ENCODE assay signal across 1 cellular context in genomic region chr17:58006924-58007780, GRCh38.
TF ChIP-seq lines count a peak whose summit lies in the region.

TSS of gene SRSF1 (minus strand) at chr17:58007246. CDS start at chr17:58007137, 109 bp downstream.

TF ChIP-seq in HepG2, 621 proteins besides CTCF, POLR2A, EP300 and RAD21 (continued from another document and continues in another):
- TF ChIP-seq, protein P1, sequence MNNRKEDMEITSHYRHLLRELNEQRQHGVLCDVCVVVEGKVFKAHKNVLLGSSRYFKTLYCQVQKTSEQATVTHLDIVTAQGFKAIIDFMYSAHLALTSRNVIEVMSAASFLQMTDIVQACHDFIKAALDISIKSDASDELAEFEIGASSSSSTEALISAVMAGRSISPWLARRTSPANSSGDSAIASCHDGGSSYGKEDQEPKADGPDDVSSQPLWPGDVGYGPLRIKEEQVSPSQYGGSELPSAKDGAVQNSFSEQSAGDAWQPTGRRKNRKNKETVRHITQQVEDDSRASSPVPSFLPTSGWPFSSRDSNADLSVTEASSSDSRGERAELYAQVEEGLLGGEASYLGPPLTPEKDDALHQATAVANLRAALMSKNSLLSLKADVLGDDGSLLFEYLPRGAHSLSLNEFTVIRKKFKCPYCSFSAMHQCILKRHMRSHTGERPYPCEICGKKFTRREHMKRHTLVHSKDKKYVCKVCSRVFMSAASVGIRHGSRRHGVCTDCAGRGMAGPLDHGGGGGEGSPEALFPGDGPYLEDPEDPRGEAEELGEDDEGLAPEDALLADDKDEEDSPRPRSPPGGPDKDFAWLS (CRISPR knock-in tag; IDR thresholded peaks at IDR 0.05; ENCODE audit: borderline replicate concordance) = no peak
- TF ChIP-seq CCDC6 (CRISPR knock-in tag; IDR thresholded peaks at IDR 0.05) = peak; percentile 5
- peak; percentile 97 for TF ChIP-seq POGZ (CRISPR knock-in tag; IDR thresholded peaks at IDR 0.05)
- TF ChIP-seq NCOA5 (CRISPR knock-in tag; IDR thresholded peaks at IDR 0.05) = no peak
- TF ChIP-seq, protein P2, sequence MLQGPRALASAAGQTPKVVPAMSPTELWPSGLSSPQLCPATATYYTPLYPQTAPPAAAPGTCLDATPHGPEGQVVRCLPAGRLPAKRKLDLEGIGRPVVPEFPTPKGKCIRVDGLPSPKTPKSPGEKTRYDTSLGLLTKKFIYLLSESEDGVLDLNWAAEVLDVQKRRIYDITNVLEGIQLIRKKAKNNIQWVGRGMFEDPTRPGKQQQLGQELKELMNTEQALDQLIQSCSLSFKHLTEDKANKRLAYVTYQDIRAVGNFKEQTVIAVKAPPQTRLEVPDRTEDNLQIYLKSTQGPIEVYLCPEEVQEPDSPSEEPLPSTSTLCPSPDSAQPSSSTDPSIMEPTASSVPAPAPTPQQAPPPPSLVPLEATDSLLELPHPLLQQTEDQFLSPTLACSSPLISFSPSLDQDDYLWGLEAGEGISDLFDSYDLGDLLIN (CRISPR knock-in tag; IDR thresholded peaks at IDR 0.05; ENCODE audit: borderline replicate concordance) = peak; percentile 98; the same call in 1 of the 2 replicates
- TF ChIP-seq ELF4 (CRISPR knock-in tag; IDR thresholded peaks at IDR 0.05; ENCODE audit: borderline replicate concordance) = peak; percentile 98
- 0 out of 2 replicates have a peak, but pooled peaks have one; percentile 12 for TF ChIP-seq CHD4 (IDR thresholded peaks at IDR 0.05; ENCODE audit: borderline replicate concordance, low read length)
- peak; percentile 38 for TF ChIP-seq SOX5 (CRISPR knock-in tag; IDR thresholded peaks at IDR 0.05; ENCODE audit: borderline replicate concordance)
- peak; percentile 98 for TF ChIP-seq YY1 (IDR thresholded peaks at IDR 0.05; ENCODE audit: insufficient read depth, insufficient replicate concordance, low read depth, low read length)
- TF ChIP-seq, protein P3, sequence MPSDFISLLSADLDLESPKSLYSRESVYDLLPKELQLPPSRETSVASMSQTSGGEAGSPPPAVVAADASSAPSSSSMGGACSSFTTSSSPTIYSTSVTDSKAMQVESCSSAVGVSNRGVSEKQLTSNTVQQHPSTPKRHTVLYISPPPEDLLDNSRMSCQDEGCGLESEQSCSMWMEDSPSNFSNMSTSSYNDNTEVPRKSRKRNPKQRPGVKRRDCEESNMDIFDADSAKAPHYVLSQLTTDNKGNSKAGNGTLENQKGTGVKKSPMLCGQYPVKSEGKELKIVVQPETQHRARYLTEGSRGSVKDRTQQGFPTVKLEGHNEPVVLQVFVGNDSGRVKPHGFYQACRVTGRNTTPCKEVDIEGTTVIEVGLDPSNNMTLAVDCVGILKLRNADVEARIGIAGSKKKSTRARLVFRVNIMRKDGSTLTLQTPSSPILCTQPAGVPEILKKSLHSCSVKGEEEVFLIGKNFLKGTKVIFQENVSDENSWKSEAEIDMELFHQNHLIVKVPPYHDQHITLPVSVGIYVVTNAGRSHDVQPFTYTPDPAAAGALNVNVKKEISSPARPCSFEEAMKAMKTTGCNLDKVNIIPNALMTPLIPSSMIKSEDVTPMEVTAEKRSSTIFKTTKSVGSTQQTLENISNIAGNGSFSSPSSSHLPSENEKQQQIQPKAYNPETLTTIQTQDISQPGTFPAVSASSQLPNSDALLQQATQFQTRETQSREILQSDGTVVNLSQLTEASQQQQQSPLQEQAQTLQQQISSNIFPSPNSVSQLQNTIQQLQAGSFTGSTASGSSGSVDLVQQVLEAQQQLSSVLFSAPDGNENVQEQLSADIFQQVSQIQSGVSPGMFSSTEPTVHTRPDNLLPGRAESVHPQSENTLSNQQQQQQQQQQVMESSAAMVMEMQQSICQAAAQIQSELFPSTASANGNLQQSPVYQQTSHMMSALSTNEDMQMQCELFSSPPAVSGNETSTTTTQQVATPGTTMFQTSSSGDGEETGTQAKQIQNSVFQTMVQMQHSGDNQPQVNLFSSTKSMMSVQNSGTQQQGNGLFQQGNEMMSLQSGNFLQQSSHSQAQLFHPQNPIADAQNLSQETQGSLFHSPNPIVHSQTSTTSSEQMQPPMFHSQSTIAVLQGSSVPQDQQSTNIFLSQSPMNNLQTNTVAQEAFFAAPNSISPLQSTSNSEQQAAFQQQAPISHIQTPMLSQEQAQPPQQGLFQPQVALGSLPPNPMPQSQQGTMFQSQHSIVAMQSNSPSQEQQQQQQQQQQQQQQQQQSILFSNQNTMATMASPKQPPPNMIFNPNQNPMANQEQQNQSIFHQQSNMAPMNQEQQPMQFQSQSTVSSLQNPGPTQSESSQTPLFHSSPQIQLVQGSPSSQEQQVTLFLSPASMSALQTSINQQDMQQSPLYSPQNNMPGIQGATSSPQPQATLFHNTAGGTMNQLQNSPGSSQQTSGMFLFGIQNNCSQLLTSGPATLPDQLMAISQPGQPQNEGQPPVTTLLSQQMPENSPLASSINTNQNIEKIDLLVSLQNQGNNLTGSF (CRISPR knock-in tag; IDR thresholded peaks at IDR 0.05) = peak; percentile 89; the same call in 1 of the 2 replicates
- TF ChIP-seq ZMYM4 (CRISPR knock-in tag; IDR thresholded peaks at IDR 0.05) = peak; percentile 96
- TF ChIP-seq, protein P4, sequence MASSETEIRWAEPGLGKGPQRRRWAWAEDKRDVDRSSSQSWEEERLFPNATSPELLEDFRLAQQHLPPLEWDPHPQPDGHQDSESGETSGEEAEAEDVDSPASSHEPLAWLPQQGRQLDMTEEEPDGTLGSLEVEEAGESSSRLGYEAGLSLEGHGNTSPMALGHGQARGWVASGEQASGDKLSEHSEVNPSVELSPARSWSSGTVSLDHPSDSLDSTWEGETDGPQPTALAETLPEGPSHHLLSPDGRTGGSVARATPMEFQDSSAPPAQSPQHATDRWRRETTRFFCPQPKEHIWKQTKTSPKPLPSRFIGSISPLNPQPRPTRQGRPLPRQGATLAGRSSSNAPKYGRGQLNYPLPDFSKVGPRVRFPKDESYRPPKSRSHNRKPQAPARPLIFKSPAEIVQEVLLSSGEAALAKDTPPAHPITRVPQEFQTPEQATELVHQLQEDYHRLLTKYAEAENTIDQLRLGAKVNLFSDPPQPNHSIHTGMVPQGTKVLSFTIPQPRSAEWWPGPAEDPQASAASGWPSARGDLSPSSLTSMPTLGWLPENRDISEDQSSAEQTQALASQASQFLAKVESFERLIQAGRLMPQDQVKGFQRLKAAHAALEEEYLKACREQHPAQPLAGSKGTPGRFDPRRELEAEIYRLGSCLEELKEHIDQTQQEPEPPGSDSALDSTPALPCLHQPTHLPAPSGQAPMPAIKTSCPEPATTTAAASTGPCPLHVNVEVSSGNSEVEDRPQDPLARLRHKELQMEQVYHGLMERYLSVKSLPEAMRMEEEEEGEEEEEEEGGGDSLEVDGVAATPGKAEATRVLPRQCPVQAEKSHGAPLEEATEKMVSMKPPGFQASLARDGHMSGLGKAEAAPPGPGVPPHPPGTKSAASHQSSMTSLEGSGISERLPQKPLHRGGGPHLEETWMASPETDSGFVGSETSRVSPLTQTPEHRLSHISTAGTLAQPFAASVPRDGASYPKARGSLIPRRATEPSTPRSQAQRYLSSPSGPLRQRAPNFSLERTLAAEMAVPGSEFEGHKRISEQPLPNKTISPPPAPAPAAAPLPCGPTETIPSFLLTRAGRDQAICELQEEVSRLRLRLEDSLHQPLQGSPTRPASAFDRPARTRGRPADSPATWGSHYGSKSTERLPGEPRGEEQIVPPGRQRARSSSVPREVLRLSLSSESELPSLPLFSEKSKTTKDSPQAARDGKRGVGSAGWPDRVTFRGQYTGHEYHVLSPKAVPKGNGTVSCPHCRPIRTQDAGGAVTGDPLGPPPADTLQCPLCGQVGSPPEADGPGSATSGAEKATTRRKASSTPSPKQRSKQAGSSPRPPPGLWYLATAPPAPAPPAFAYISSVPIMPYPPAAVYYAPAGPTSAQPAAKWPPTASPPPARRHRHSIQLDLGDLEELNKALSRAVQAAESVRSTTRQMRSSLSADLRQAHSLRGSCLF (CRISPR knock-in tag; IDR thresholded peaks at IDR 0.05; ENCODE audit: borderline replicate concordance) = no peak
- TF ChIP-seq IRX3 (CRISPR knock-in tag; IDR thresholded peaks at IDR 0.05; ENCODE audit: borderline replicate concordance, low read depth) = peak; percentile 69; the same call in 1 of the 2 replicates
- peak; percentile 78 for TF ChIP-seq ZNF570 (CRISPR knock-in tag; IDR thresholded peaks at IDR 0.05; ENCODE audit: borderline replicate concordance)
- no peak for TF ChIP-seq SYNCRIP (IDR thresholded peaks at IDR 0.05; ENCODE audit: insufficient read depth, low read depth, low read length)
- TF ChIP-seq MTA3 (CRISPR knock-in tag; IDR thresholded peaks at IDR 0.05) = no peak
- TF ChIP-seq, protein P5, sequence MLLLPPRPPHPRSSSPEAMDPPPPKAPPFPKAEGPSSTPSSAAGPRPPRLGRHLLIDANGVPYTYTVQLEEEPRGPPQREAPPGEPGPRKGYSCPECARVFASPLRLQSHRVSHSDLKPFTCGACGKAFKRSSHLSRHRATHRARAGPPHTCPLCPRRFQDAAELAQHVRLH (CRISPR knock-in tag; IDR thresholded peaks at IDR 0.05; ENCODE audit: borderline replicate concordance, low read depth) = peak; percentile 94; the same call in 1 of the 2 replicates
- TF ChIP-seq KDM1A (CRISPR knock-in tag; IDR thresholded peaks at IDR 0.05) = peak; percentile 24; the same call in 1 of the 2 replicates
- peak; percentile 93 for TF ChIP-seq POLR2AphosphoS5 (IDR thresholded peaks at IDR 0.05; ENCODE audit: low read depth, low read length)
- peak; percentile 67; the same call in 1 of the 2 replicates for TF ChIP-seq NFKBIZ (CRISPR knock-in tag; IDR thresholded peaks at IDR 0.05)
- peak; percentile 93 for TF ChIP-seq ZBTB3 (CRISPR knock-in tag; IDR thresholded peaks at IDR 0.05; ENCODE audit: borderline replicate concordance, low read depth)
- no peak; the same call in 1 of the 2 replicates for TF ChIP-seq MYNN (CRISPR knock-in tag; IDR thresholded peaks at IDR 0.05; ENCODE audit: low read depth)
- TF ChIP-seq SMAD9 (CRISPR knock-in tag; IDR thresholded peaks at IDR 0.05) = peak; percentile 87; the same call in 1 of the 2 replicates
- peak; percentile 89 for TF ChIP-seq ZMYM2 (CRISPR knock-in tag; IDR thresholded peaks at IDR 0.05)
- TF ChIP-seq SNAPC4 (CRISPR knock-in tag; IDR thresholded peaks at IDR 0.05) = peak; percentile 97
- peak; percentile 96 for TF ChIP-seq KDM5B (CRISPR knock-in tag; IDR thresholded peaks at IDR 0.05; ENCODE audit: borderline replicate concordance)
- TF ChIP-seq, protein P6, sequence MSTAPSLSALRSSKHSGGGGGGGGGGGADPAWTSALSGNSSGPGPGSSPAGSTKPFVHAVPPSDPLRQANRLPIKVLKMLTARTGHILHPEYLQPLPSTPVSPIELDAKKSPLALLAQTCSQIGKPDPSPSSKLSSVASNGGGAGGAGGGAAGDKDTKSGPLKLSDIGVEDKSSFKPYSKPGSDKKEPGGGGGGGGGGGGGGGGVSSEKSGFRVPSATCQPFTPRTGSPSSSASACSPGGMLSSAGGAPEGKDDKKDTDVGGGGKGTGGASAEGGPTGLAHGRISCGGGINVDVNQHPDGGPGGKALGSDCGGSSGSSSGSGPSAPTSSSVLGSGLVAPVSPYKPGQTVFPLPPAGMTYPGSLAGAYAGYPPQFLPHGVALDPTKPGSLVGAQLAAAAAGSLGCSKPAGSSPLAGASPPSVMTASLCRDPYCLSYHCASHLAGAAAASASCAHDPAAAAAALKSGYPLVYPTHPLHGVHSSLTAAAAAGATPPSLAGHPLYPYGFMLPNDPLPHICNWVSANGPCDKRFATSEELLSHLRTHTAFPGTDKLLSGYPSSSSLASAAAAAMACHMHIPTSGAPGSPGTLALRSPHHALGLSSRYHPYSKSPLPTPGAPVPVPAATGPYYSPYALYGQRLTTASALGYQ (CRISPR knock-in tag; IDR thresholded peaks at IDR 0.05) = peak; percentile 88
- TF ChIP-seq POLR2G (IDR thresholded peaks at IDR 0.05; ENCODE audit: low read depth, low read length) = peak; percentile 99
- TF ChIP-seq, protein P7, sequence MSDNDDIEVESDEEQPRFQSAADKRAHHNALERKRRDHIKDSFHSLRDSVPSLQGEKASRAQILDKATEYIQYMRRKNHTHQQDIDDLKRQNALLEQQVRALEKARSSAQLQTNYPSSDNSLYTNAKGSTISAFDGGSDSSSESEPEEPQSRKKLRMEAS (IDR thresholded peaks at IDR 0.05) = peak; percentile 96
- peak; percentile 97 for TF ChIP-seq ZNF878 (CRISPR knock-in tag; IDR thresholded peaks at IDR 0.05)
- peak; percentile 98 for TF ChIP-seq NFATC3 (CRISPR knock-in tag; IDR thresholded peaks at IDR 0.05)
- TF ChIP-seq, protein P8, sequence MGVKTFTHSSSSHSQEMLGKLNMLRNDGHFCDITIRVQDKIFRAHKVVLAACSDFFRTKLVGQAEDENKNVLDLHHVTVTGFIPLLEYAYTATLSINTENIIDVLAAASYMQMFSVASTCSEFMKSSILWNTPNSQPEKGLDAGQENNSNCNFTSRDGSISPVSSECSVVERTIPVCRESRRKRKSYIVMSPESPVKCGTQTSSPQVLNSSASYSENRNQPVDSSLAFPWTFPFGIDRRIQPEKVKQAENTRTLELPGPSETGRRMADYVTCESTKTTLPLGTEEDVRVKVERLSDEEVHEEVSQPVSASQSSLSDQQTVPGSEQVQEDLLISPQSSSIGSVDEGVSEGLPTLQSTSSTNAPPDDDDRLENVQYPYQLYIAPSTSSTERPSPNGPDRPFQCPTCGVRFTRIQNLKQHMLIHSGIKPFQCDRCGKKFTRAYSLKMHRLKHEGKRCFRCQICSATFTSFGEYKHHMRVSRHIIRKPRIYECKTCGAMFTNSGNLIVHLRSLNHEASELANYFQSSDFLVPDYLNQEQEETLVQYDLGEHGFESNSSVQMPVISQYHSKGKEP (CRISPR knock-in tag; IDR thresholded peaks at IDR 0.05) = peak; percentile 16; the same call in 1 of the 2 replicates
